ENCODE assay signal across 8 cellular contexts in the genomic region with DNA sequence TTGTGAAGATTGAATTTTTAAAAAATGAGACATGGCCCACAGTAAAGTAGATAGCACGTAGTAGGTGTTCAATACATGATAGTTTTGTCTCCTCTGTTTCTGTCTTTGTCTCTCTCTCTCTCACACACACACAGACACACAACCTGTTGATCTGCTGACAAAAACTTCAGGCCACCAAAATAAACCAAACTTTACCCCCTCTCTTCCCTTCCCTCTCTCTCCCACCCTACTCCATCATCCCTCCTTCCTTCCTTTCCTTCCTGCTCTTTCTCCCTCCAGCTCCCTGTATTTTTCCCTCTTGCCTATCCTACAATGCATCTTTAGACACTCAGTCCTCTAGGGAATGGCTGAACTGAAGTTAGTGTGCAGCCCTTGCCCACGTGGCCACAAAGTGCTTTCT.
"Had no signal": no experiment of that assay in that cellular context is flagged by ENCODE, and none has a peak within 500 bp of the region (broad histone marks: within the 10 kb centered on the region; RNA-seq: fewer than 3 reads in every experiment).

No MANE protein-coding gene starts in this region.

- H3K4me3 ChIP-seq: GM23248, GM23338, HAP-1 had no signal

- DNase-seq: GM23248, GOT3, H7, H9, HCEC 1CT, HFFc6 had no signal

- H3K27ac ChIP-seq: GM23248 had no signal

- H3K27ac Mint-ChIP-seq: GM23338, H9, HFFc6 had no signal

- H3K4me2 ChIP-seq: GM23338 had no signal

- H3K9ac ChIP-seq: GM23248 had no signal

- H3K4me3 Mint-ChIP-seq: GM23338, H9, HFFc6 had no signal

- H3K4me1 ChIP-seq: HAP-1 had no signal

- H3K36me3 ChIP-seq: HAP-1 had no signal

- H3K9me3 ChIP-seq: HAP-1 had no signal

- H2AFZ ChIP-seq: GM23248, GM23338 had no signal
